In the genomic region with DNA sequence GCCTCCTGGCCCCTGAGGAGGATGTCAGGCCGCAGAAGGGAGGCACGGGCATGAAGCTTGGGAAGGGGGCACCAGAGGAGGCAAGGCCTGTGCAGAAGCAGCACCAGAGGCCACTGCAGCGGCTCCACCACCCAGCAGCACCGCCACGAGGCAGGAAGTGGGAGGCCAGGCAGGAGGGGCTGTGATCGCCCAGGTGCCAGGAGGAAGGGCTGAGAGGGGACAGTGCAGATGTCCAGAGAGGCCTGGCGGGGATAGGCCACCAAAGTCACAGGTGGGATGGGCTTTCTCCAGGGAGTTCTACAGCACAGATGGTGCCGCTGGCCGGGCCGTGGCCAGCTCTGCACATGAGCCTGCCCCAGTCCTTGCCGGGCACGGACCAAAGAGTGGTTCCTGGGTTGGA, we compare ENCODE assay signal across 1 cellular context.
TF ChIP-seq lines count a peak whose summit lies in the region.

No MANE protein-coding gene starts in this region.

TF ChIP-seq in HCT116, 20 proteins besides CTCF, POLR2A, EP300 and RAD21 (continued from another document):
- no peak for TF ChIP-seq POLR2AphosphoS5 (IDR thresholded peaks at IDR 0.05; ENCODE audit: low read depth, low read length)
- no peak for TF ChIP-seq ZFX (IDR thresholded peaks at IDR 0.05)
- TF ChIP-seq EGR1 (IDR thresholded peaks at IDR 0.05; ENCODE audit: low read depth), result no peak
- no peak for TF ChIP-seq SRF (IDR thresholded peaks at IDR 0.05; ENCODE audit: low read depth)
- no peak for TF ChIP-seq FOSL1 (IDR thresholded peaks at IDR 0.05; ENCODE audit: low read depth)
- no peak for TF ChIP-seq SIN3A (IDR thresholded peaks at IDR 0.05; ENCODE audit: low read depth)
- TF ChIP-seq CEBPB (IDR thresholded peaks at IDR 0.05; ENCODE audit: low read depth), result no peak
- TF ChIP-seq EZH2 (IDR thresholded peaks at IDR 0.05), result no peak
- TF ChIP-seq ZNF274 (IDR thresholded peaks at IDR 0.05; ENCODE audit: low read depth, low read length), result no peak
- TF ChIP-seq, protein P1, sequence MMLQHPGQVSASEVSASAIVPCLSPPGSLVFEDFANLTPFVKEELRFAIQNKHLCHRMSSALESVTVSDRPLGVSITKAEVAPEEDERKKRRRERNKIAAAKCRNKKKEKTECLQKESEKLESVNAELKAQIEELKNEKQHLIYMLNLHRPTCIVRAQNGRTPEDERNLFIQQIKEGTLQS (IDR thresholded peaks at IDR 0.05), result no peak
- no peak for TF ChIP-seq ELF1 (IDR thresholded peaks at IDR 0.05; ENCODE audit: borderline replicate concordance, low read depth)
- TF ChIP-seq, protein P2, sequence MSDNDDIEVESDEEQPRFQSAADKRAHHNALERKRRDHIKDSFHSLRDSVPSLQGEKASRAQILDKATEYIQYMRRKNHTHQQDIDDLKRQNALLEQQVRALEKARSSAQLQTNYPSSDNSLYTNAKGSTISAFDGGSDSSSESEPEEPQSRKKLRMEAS (IDR thresholded peaks at IDR 0.05), result no peak
- TF ChIP-seq, protein P3, sequence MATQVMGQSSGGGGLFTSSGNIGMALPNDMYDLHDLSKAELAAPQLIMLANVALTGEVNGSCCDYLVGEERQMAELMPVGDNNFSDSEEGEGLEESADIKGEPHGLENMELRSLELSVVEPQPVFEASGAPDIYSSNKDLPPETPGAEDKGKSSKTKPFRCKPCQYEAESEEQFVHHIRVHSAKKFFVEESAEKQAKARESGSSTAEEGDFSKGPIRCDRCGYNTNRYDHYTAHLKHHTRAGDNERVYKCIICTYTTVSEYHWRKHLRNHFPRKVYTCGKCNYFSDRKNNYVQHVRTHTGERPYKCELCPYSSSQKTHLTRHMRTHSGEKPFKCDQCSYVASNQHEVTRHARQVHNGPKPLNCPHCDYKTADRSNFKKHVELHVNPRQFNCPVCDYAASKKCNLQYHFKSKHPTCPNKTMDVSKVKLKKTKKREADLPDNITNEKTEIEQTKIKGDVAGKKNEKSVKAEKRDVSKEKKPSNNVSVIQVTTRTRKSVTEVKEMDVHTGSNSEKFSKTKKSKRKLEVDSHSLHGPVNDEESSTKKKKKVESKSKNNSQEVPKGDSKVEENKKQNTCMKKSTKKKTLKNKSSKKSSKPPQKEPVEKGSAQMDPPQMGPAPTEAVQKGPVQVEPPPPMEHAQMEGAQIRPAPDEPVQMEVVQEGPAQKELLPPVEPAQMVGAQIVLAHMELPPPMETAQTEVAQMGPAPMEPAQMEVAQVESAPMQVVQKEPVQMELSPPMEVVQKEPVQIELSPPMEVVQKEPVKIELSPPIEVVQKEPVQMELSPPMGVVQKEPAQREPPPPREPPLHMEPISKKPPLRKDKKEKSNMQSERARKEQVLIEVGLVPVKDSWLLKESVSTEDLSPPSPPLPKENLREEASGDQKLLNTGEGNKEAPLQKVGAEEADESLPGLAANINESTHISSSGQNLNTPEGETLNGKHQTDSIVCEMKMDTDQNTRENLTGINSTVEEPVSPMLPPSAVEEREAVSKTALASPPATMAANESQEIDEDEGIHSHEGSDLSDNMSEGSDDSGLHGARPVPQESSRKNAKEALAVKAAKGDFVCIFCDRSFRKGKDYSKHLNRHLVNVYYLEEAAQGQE (IDR thresholded peaks at IDR 0.05; ENCODE audit: low read depth), result no peak
- no peak for TF ChIP-seq CBX3 (IDR thresholded peaks at IDR 0.05; ENCODE audit: low read depth)
- TF ChIP-seq, protein P4, sequence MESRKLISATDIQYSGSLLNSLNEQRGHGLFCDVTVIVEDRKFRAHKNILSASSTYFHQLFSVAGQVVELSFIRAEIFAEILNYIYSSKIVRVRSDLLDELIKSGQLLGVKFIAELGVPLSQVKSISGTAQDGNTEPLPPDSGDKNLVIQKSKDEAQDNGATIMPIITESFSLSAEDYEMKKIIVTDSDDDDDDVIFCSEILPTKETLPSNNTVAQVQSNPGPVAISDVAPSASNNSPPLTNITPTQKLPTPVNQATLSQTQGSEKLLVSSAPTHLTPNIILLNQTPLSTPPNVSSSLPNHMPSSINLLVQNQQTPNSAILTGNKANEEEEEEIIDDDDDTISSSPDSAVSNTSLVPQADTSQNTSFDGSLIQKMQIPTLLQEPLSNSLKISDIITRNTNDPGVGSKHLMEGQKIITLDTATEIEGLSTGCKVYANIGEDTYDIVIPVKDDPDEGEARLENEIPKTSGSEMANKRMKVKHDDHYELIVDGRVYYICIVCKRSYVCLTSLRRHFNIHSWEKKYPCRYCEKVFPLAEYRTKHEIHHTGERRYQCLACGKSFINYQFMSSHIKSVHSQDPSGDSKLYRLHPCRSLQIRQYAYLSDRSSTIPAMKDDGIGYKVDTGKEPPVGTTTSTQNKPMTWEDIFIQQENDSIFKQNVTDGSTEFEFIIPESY (IDR thresholded peaks at IDR 0.05; ENCODE audit: extremely low read depth, insufficient replicate concordance, low read length), result no peak
TF ChIP-seq in HCT116: peak in this region for 0.
